ENCODE assay signal across 22 cellular contexts in genomic region chr2:224611938-224612337, GRCh38. TPM values are rescaled to one million over a fixed set of nuclear protein-coding genes. Genes with fewer than 3 reads are reported as not detected.
A peak's percentile ranks its signal among the peaks of the same experiment; 100 is the strongest.
DNase-seq lines count a peak whose midpoint lies in the region; ATAC-seq and TF ChIP-seq lines count a peak whose summit lies in the region.
"Had no signal": no experiment of that assay in that cellular context is flagged by ENCODE, and none has a peak within 500 bp of the region (broad histone marks: within the 10 kb centered on the region; RNA-seq: fewer than 3 reads in every experiment).

No MANE protein-coding gene starts in this region.

- no peaks in the 10 kb centered on the region for H3K4me1 Mint-ChIP-seq in activated T-cell treated with anti-CD3 and anti-CD28 coated beads, Interleukin-2, amount 50 U/mL, for 4 hours (ENCODE audit: low read depth)
- H3K4me1 Mint-ChIP-seq: CD4-positive, alpha-beta memory T cell; naive thymus-derived CD8-positive, alpha-beta T cell had no signal

- 0 out of 2 replicates have a peak overlapping the region, but pooled peaks have one; percentile 48 for H2AFZ ChIP-seq in Loucy (ENCODE audit: low read length)

- H4K20me1 ChIP-seq in Loucy (ENCODE audit: insufficient read depth, low read length, poor library complexity, severe bottlenecking), result no peaks in the 10 kb centered on the region

- H3K4me3 ChIP-seq in Loucy (ENCODE audit: low read length, poor library complexity, severe bottlenecking), result no peak overlapping the region
- no peak overlapping the region for H3K4me3 ChIP-seq in astrocyte of the spinal cord (ENCODE audit: low read depth, low read length)
- H3K4me3 ChIP-seq: ascending aorta, gastrocnemius medialis, smooth muscle cell, tibial artery had no signal

- H3K36me3 Mint-ChIP-seq in activated T-cell treated with anti-CD3 and anti-CD28 coated beads, Interleukin-2, amount 50 U/mL, for 4 hours (ENCODE audit: insufficient read depth), result no peaks in the 10 kb centered on the region
- H3K36me3 Mint-ChIP-seq: CD4-positive, alpha-beta memory T cell; naive thymus-derived CD8-positive, alpha-beta T cell had no signal

- no peaks in the 10 kb centered on the region for H3K9me3 Mint-ChIP-seq in activated T-cell treated with anti-CD3 and anti-CD28 coated beads, Interleukin-2, amount 50 U/mL, for 4 hours
- H3K9me3 Mint-ChIP-seq: activated naive CD4-positive, alpha-beta T cell treated with anti-CD3 and anti-CD28 coated beads for 36 hours; naive thymus-derived CD8-positive, alpha-beta T cell had no signal

- TF ChIP-seq CTCF in Loucy (conservative IDR thresholded peaks at IDR 0.05; ENCODE audit: low read length) (peak; percentile 28), astrocyte of the spinal cord (IDR thresholded peaks at IDR 0.05; ENCODE audit: low read depth, low read length) (peak; percentile 3)

- H3K4me1 ChIP-seq in Loucy (ENCODE audit: insufficient read depth, low read length, poor library complexity, severe bottlenecking), result no peaks in the 10 kb centered on the region
- H3K4me1 ChIP-seq: ascending aorta, gastrocnemius medialis, tibial artery had no signal

- no peaks in the 10 kb centered on the region for H3K9me2 ChIP-seq in Loucy (replicated peaks; ENCODE audit: low read depth, low read length)
- H3K9me2 ChIP-seq: SK-N-SH had no signal

- no peaks in the 10 kb centered on the region for H3K36me3 ChIP-seq in Loucy (ENCODE audit: insufficient read depth, low read length)
- H3K36me3 ChIP-seq: ascending aorta, gastrocnemius medialis, tibial artery had no signal

- in situ Hi-C loops in astrocyte of the spinal cord (cut with HindIII; ENCODE audit: low sequenced_read_pairs), result no loop called here

- no peak overlapping the region for H3K9ac ChIP-seq in Loucy (ENCODE audit: low read depth, low read length, poor library complexity, severe bottlenecking)
- H3K9ac ChIP-seq: SK-N-SH had no signal

- DNase-seq in NCI-H748 (lab: John Stamatoyannopoulos, UW; ENCODE audit: unreplicated experiment), result peak; percentile 11
- DNase-seq in NCI-H748 treated with DMSO at 0.1 percent for 48 hours (lab: John Stamatoyannopoulos, UW), result no peak
- DNase-seq in astrocyte of the spinal cord (ENCODE audit: low read depth, low spot score), result no peak
- no peak for DNase-seq in HuH-7 (ENCODE audit: low spot score)
- no peak for DNase-seq in activated T-cell treated with anti-CD3 and anti-CD28 coated beads, Interleukin-2, amount 50 U/mL, for 4 hours
- DNase-seq in NCI-H1694 treated with DMSO at 0.1 percent for 48 hours (lab: John Stamatoyannopoulos, UW), result no peak
- DNase-seq: 8988T; activated CD4-positive, alpha-beta T cell treated with anti-CD3 and anti-CD28 coated beads, Interleukin-2, amount 50 U/mL, for 1 hour; activated naive CD4-positive, alpha-beta T cell treated with anti-CD3 and anti-CD28 coated beads for 36 hours; CD4-positive, alpha-beta memory T cell; EL; gastrocnemius medialis; naive thymus-derived CD8-positive, alpha-beta T cell; NCI-H1417 treated with DMSO at 0.1 percent for 48 hours; NCI-H345; posterior cingulate gyrus; SK-N-SH; tibial artery had no signal

- H3F3A ChIP-seq in Loucy (ENCODE audit: low read depth), result no peaks in the 10 kb centered on the region

- no peak for ATAC-seq in activated T-cell treated with anti-CD3 and anti-CD28 coated beads, Interleukin-2, amount 50 U/mL, for 4 hours
- ATAC-seq in HG02610 (IDR thresholded peaks at IDR 0.05; ENCODE audit: unreplicated experiment), result no peak
- ATAC-seq: gastrocnemius medialis; naive thymus-derived CD8-positive, alpha-beta T cell had no signal

- peaks cover 6% of the 10 kb centered on the region for H3K27me3 Mint-ChIP-seq in activated T-cell treated with anti-CD3 and anti-CD28 coated beads, Interleukin-2, amount 50 U/mL, for 4 hours (ENCODE audit: low read depth)

- H3K4me2 ChIP-seq in Loucy (ENCODE audit: low read depth, low read length, poor library complexity, severe bottlenecking), result no peak overlapping the region
- H3K4me2 ChIP-seq: SK-N-SH, smooth muscle cell had no signal

- no peaks in the 10 kb centered on the region for H3K79me2 ChIP-seq in Loucy (ENCODE audit: insufficient read depth, low read length)

- H3K9me3 ChIP-seq in Loucy (ENCODE audit: insufficient read depth, low read depth, low read length), result no peaks in the 10 kb centered on the region
- H3K9me3 ChIP-seq: ascending aorta, gastrocnemius medialis, SK-N-SH, tibial artery had no signal

- H3K4me3 Mint-ChIP-seq in activated T-cell treated with anti-CD3 and anti-CD28 coated beads, Interleukin-2, amount 50 U/mL, for 4 hours, result no peak overlapping the region
- H3K4me3 Mint-ChIP-seq: activated naive CD4-positive, alpha-beta T cell treated with anti-CD3 and anti-CD28 coated beads for 36 hours; CD4-positive, alpha-beta memory T cell; naive thymus-derived CD8-positive, alpha-beta T cell had no signal

- H3K27me3 ChIP-seq in Loucy (ENCODE audit: insufficient read depth, low read length, poor library complexity, severe bottlenecking), result no peaks in the 10 kb centered on the region
- H3K27me3 ChIP-seq: ascending aorta, gastrocnemius medialis, tibial artery had no signal

RNA-seq across cellular contexts. Expression of gene CUL3, which starts 26.8 kb away (rescaled TPM):
- 10 to 100 TPM; 83.4 to 88.8 (median 85.2) TPM for total RNA-seq in activated T-cell treated with anti-CD3 and anti-CD28 coated beads, Interleukin-2, amount 50 U/mL, for 4 hours
